ENCODE assay signal across 8 cellular contexts in the genomic region with DNA sequence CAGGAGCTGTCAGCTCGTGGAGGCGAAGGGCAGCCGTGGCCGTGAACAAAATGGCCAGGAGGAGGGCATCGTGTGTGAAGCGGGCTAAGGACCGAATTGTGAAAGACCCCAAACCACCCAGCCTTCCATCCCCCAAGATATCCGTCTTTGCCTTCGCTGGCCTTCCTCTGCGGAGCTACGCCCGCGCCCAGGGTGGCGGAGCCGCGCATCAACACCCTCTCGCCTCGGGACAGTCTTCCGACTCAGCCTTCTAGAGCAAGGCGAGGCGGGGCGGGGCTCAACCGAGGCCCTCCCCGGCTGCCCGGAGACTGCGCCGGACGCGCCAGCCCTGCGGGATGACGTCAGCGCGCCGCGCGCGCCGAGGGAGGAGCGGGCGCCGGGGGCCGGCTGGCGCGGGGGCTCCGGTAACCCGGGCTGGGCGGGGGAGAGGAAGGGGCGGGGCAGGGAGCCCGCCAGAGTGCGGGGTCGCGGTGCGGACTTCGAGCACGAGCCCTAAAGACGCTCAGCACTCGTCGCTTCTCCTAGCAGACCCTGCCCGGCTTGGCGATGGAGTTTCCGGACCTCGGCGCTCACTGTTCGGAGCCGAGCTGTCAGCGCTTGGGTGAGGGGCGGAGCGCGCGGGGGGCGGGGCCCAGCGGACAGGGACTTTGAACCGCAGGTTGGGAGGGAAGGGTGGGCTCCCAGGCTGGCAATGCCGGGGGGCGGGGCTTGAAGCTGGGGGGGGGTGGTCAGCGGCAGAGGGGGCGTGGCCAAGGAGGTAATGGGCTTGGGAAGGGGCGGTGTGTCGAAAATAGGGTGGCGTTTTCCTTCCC. TPM values are rescaled to one million over a fixed set of nuclear protein-coding genes. Genes with fewer than 3 reads are reported as not detected.
DNase-seq lines count a peak whose midpoint lies in the region; ATAC-seq, FAIRE-seq and TF ChIP-seq lines count a peak whose summit lies in the region.

Gene ZFAND2B (plus strand): TSS at position 341 of the 812 bp plus-strand sequence. CDS start 206 bp downstream, at position 547.

- ATAC-seq in GM21381 (IDR thresholded peaks at IDR 0.05; ENCODE audit: unreplicated experiment): peak; percentile 97

- H3K36me3 ChIP-seq in Caco-2 (ENCODE audit: control insufficient read depth, insufficient read depth, low read length) (peaks cover 14% of the 10 kb centered on the region), mesenchymal stem cell (ENCODE audit: control insufficient read depth in 1 of 2, insufficient read depth in 2 of 2, low read depth in 1 of 2, low read length in 2 of 2) (peaks cover 29 to 39% of the 10 kb centered on the region in 2 experiments)
- no peaks in the 10 kb centered on the region for H3K36me3 ChIP-seq in effector memory CD4-positive, alpha-beta T cell (ENCODE audit: control insufficient read depth, insufficient read depth, low read length)

- peaks cover 5% of the 10 kb centered on the region for H3K4me1 Mint-ChIP-seq in Caco-2 (ENCODE audit: low read depth, unreplicated experiment)

- no peak within 1 kb of the TSS for H3K23ac ChIP-seq in mesenchymal stem cell (ENCODE audit: low read length in 2 of 2)

- H3K14ac ChIP-seq in mesenchymal stem cell (ENCODE audit: low read length in 2 of 2): peak within 1 kb of the TSS in 1 of 2 experiments; percentile 64

- no TSS peak for BruUV-seq in Caco-2 (replicated peaks; lab: Mats Ljungman, UMichigan)

- H2BK15ac ChIP-seq in mesenchymal stem cell (ENCODE audit: low read depth, poor library complexity, severe bottlenecking): peak within 1 kb of the TSS; percentile 93

- peak within 1 kb of the TSS; percentile 14 to 81 for H2BK12ac ChIP-seq in mesenchymal stem cell (ENCODE audit: low read length in 2 of 2)

- H3K4ac ChIP-seq in mesenchymal stem cell (ENCODE audit: low read depth in 1 of 2, low read length in 2 of 2): peak within 1 kb of the TSS; percentile 55 to 83

- intact Hi-C loops in Caco-2 (cut with micrococcal nuclease; ENCODE audit: unreplicated experiment): loop anchor here (1.0 kb wide), 4 partner anchors 12 to 46 kb away; partner anchors contain the start of genes ABCB6, ANKZF1, ATG9A and NHEJ1

- peak within 1 kb of the TSS; percentile 46 for H2BK5ac ChIP-seq in mesenchymal stem cell (ENCODE audit: low read depth, low read length, poor library complexity, severe bottlenecking)

- H3K9ac ChIP-seq in mesenchymal stem cell (ENCODE audit: low read length): peak within 1 kb of the TSS; percentile 90

- H3K27ac Mint-ChIP-seq in Caco-2 (ENCODE audit: unreplicated experiment): peak within 1 kb of the TSS; percentile 84

- DNase-seq in Caco-2: peak; percentile 93 to 98
- DNase-seq in HTR-8/SVneo (ENCODE audit: insufficient read length, low spot score): peak; percentile 96
- DNase-seq in NOMO-1 treated with DMSO at 0.1 percent for 48 hours (lab: John Stamatoyannopoulos, UW; ENCODE audit: unreplicated experiment): peak; percentile 94
- peak; percentile 86 to 88 for DNase-seq in activated CD8-positive, alpha-beta memory T cell treated with anti-CD3 and anti-CD28 coated beads for 4 hours (ENCODE audit: low read depth in 2 of 2)
- DNase-seq in effector memory CD4-positive, alpha-beta T cell: peak; percentile 90 to 93 (median 91)
- peak; percentile 92 for DNase-seq in mesenchymal stem cell
- DNase-seq in stimulated activated CD8-positive, alpha-beta memory T cell treated with anti-CD3 and anti-CD28 coated beads, Interleukin-12 subunit alpha, Interleukin-12 subunit beta, amount 100 ng/mL, for 4 hours (ENCODE audit: low read depth): peak; percentile 94

- H3K79me1 ChIP-seq in mesenchymal stem cell (replicated peaks; ENCODE audit: low read length, poor library complexity, severe bottlenecking): peaks cover 8% of the 10 kb centered on the region

- H3K4me1 ChIP-seq in Caco-2 (peaks cover 8% of the 10 kb centered on the region), mesenchymal stem cell (ENCODE audit: control insufficient read depth, insufficient read depth, low read depth, low read length) (peaks cover 14% of the 10 kb centered on the region)
- peaks cover 10% of the 10 kb centered on the region for H3K4me1 ChIP-seq in effector memory CD4-positive, alpha-beta T cell (ENCODE audit: control insufficient read depth, insufficient read depth, low read length, poor library complexity, severe bottlenecking)

- CTCF ChIA-PET in Caco-2 (lab: Charles Lee): interaction anchor here (0.6 to 2.5 kb wide), 19 partner anchors 9 to 303 kb away, joined by 3 to 13 read pairs (median 4); partner anchors contain the start of genes CNPPD1, GLB1L, STK16 and TUBA4A

- under 1% methylated on average over 59 of the region's 80 CpGs for WGBS in mesenchymal stem cell

- POLR2A ChIA-PET in Caco-2 (lab: Charles Lee): interaction anchor here (0.6 to 3.1 kb wide), 16 partner anchors 10 to 364 kb away, joined by 3 to 29 read pairs (median 6); partner anchors contain the start of genes ABCB6, CNPPD1, DNPEP and GLB1L

- H3K27ac ChIP-seq in effector memory CD4-positive, alpha-beta T cell (ENCODE audit: insufficient read depth, low read length, poor library complexity, severe bottlenecking): peak within 1 kb of the TSS; percentile 92
- peak within 1 kb of the TSS; percentile 89 for H3K27ac ChIP-seq in mesenchymal stem cell (ENCODE audit: low read length, poor library complexity, severe bottlenecking)

- H4K8ac ChIP-seq in mesenchymal stem cell (ENCODE audit: low read length): peak within 1 kb of the TSS; percentile 33

- no peaks in the 10 kb centered on the region for H3K27me3 Mint-ChIP-seq in Caco-2 (ENCODE audit: insufficient read depth, unreplicated experiment)

- TF ChIP-seq CTCF in Caco-2 (IDR thresholded peaks at IDR 0.05; ENCODE audit: insufficient read depth in 1 of 2, low read depth in 1 of 2, low read length in 1 of 2, severe bottlenecking in 1 of 2, unreplicated experiment in 1 of 2): no peak

- peaks cover 46% of the 10 kb centered on the region for H3K36me3 Mint-ChIP-seq in Caco-2 (ENCODE audit: insufficient read depth, unreplicated experiment)

- H3K4me3 ChIP-seq in Caco-2 (ENCODE audit: low read depth, low read length) (peak within 1 kb of the TSS; percentile 78), mesenchymal stem cell (ENCODE audit: insufficient read depth in 1 of 2, low read depth in 1 of 2, low read length in 2 of 2) (peak within 1 kb of the TSS; percentile 76 to 87)
- H3K4me3 ChIP-seq in effector memory CD4-positive, alpha-beta T cell (ENCODE audit: insufficient read depth, low read depth, low read length, poor library complexity, severe bottlenecking): peak within 1 kb of the TSS; percentile 68

- peak within 1 kb of the TSS; percentile 67 to 86 for H3K18ac ChIP-seq in mesenchymal stem cell (ENCODE audit: low read depth in 1 of 2, low read length in 2 of 2)

- peak within 1 kb of the TSS; percentile 66 for H2AFZ ChIP-seq in mesenchymal stem cell (ENCODE audit: low read depth, low read length)

- no peak within 1 kb of the TSS for H2BK120ac ChIP-seq in mesenchymal stem cell (ENCODE audit: low read depth, low read length)

- H3K4me2 ChIP-seq in mesenchymal stem cell (ENCODE audit: low read length, poor library complexity, severe bottlenecking): peak within 1 kb of the TSS; percentile 55

- H3K27me3 ChIP-seq in Caco-2 (replicated peaks; ENCODE audit: control insufficient read depth, insufficient read depth, low read length): no peaks in the 10 kb centered on the region
- no peaks in the 10 kb centered on the region for H3K27me3 ChIP-seq in effector memory CD4-positive, alpha-beta T cell (replicated peaks; ENCODE audit: control insufficient read depth, insufficient read depth, low read length, poor library complexity, severe bottlenecking)
- no peaks in the 10 kb centered on the region for H3K27me3 ChIP-seq in mesenchymal stem cell (ENCODE audit: control insufficient read depth in 1 of 2, insufficient read depth in 1 of 2, low read length in 2 of 2)

- peak within 1 kb of the TSS; percentile 62 for H4K91ac ChIP-seq in mesenchymal stem cell (ENCODE audit: low read length)

- H2AK5ac ChIP-seq in mesenchymal stem cell (ENCODE audit: low read length, severe bottlenecking): peak within 1 kb of the TSS; percentile 31

- H3K9me3 ChIP-seq in Caco-2 (no peaks in the 10 kb centered on the region), mesenchymal stem cell (ENCODE audit: control insufficient read depth, low read length) (no peaks in the 10 kb centered on the region)
- H3K9me3 ChIP-seq in effector memory CD4-positive, alpha-beta T cell (ENCODE audit: control insufficient read depth, low read length): no peaks in the 10 kb centered on the region

- peak within 1 kb of the TSS; percentile 81 for H3K4me3 Mint-ChIP-seq in Caco-2 (ENCODE audit: unreplicated experiment)

- no peaks in the 10 kb centered on the region for H3K9me3 Mint-ChIP-seq in Caco-2 (ENCODE audit: unreplicated experiment)

- FAIRE-seq in HTR-8/SVneo (lab: Jason Lieb, UNC): peak; percentile 69

RNA-seq across cellular contexts. Expression of gene ZFAND2B, which starts in this region (rescaled TPM):
- 37.3 and 41.8 TPM in 2 replicates for total RNA-seq in Caco-2 (2022)
- polyA plus RNA-seq in mesenchymal stem cell (2013, experiment 1 of 2): 24.7 TPM
- 28.6 TPM for polyA plus RNA-seq in mesenchymal stem cell (2013, experiment 2 of 2)

Comparison
In these comparisons a context has a peak if more than half of its experiments do, and no peak if none do; other contexts are left out.
1. Peak in every context shown above with its lines: DNase-seq, ATAC-seq, H3K4me3 ChIP-seq and H3K27ac ChIP-seq.